Comparison of ENCODE assay signal across 22 cellular contexts in the genomic region with DNA sequence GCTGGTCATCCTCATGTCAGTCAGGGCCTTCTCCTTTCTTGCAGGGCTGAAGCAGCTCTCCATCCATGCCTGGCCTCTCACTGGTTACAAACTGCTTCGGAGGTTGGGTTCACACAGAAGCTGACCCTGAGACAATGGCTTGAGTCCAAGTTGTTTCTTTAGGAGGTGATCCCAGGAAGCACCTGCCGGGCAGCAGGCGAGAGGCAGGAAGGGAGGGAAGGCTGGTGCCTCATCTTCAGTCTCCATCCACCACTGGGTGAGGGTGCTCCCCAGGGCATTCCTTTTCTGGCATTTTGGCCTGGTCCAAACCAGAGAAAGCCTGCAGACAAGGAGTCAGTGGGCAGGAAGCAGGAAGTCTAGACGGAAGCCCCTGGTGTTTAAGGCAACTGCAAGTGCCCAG. TPM values are rescaled to one million over a fixed set of nuclear protein-coding genes. Genes with fewer than 3 reads are reported as not detected.
DNase-seq lines count a peak whose midpoint lies in the region; ATAC-seq and TF ChIP-seq lines count a peak whose summit lies in the region.
"Had no signal": no experiment of that assay in that cellular context is flagged by ENCODE, and none has a peak within 500 bp of the region (broad histone marks: within the 10 kb centered on the region; RNA-seq: fewer than 3 reads in every experiment).

No MANE protein-coding gene starts in this region.

- H3K27ac Mint-ChIP-seq in nephron, result peak overlapping the region; percentile 15 to 59 (median 42)
- H3K27ac Mint-ChIP-seq: CD4-positive, alpha-beta T cell; HFFc6; IgD-negative memory B cell had no signal

- no peaks in the 10 kb centered on the region for H3K27me3 ChIP-seq in body of pancreas

- no peaks in the 10 kb centered on the region for H3K36me3 ChIP-seq in body of pancreas (replicated peaks in 1 of 2; ENCODE audit: insufficient read depth in 1 of 2, low read depth in 2 of 2)
- H3K36me3 ChIP-seq: HAP-1 had no signal

- H3K9me3 Mint-ChIP-seq in nephron, result no peaks in the 10 kb centered on the region
- H3K9me3 Mint-ChIP-seq: CD4-positive, alpha-beta T cell; HFFc6; IgD-negative memory B cell had no signal

- TF ChIP-seq POLR2A in body of pancreas (IDR thresholded peaks at IDR 0.05), result no peak

- TF ChIP-seq CTCF in body of pancreas (IDR thresholded peaks at IDR 0.05) (no peak), nephron (IDR thresholded peaks at IDR 0.05; ENCODE audit: unreplicated experiment in 3 of 3) (no peak)

- 46 to 50% methylated on average over 4 of the region's 4 CpGs for WGBS in body of pancreas, 2 donors

- no peak overlapping the region for H3K4me3 ChIP-seq in body of pancreas
- H3K4me3 ChIP-seq: HAP-1 had no signal

- peaks cover 17% of the 10 kb centered on the region for H3K4me1 ChIP-seq in body of pancreas
- H3K4me1 ChIP-seq: HAP-1 had no signal

- DNase-seq in NCI-H748 (lab: John Stamatoyannopoulos, UW; ENCODE audit: unreplicated experiment) (peak; percentile 25), NCI-H748 treated with DMSO at 0.1 percent for 48 hours (lab: John Stamatoyannopoulos, UW) (no peak), body of pancreas (peak in 3 of 4 donors; percentile 21 to 35 (median 32)), SW 1271 (lab: John Stamatoyannopoulos, UW) (no peak), NCI-H2081 treated with DMSO at 0.1 percent for 48 hours (lab: John Stamatoyannopoulos, UW) (no peak)
- DNase-seq: CD4-positive, alpha-beta T cell; GOT3; HFFc6; NCI-H1048; NCI-H1417; NCI-H187; NCI-H2107; NCI-H446; NCI-H526 treated with DMSO at 0.1 percent for 48 hours; NK-92 treated with Interleukin-12 subunit alpha and Interleukin-12 subunit beta, amount 100 ng/mL, for 24 hours; PC-3; SK-N-SH had no signal

- peaks cover 23% of the 10 kb centered on the region for H3K4me1 Mint-ChIP-seq in nephron

- H3K9me3 ChIP-seq in body of pancreas, result no peaks in the 10 kb centered on the region
- H3K9me3 ChIP-seq: HAP-1, SK-N-SH had no signal

- no peaks in the 10 kb centered on the region for H3K36me3 Mint-ChIP-seq in nephron (ENCODE audit: low read depth)
- H3K36me3 Mint-ChIP-seq: IgD-negative memory B cell had no signal

- no peaks in the 10 kb centered on the region for H3K27me3 Mint-ChIP-seq in nephron (ENCODE audit: low read depth)
- H3K27me3 Mint-ChIP-seq: CD4-positive, alpha-beta T cell had no signal

- intact Hi-C loops in body of pancreas (cut with DNase I), result no loop called here

- no peak overlapping the region for H3K27ac ChIP-seq in body of pancreas
- H3K27ac ChIP-seq: KMS-11 had no signal

- ATAC-seq in body of pancreas, result no peak
- no peak for ATAC-seq in GM18502 (IDR thresholded peaks at IDR 0.05; ENCODE audit: poor library complexity, unreplicated experiment)
- ATAC-seq: PC-3 had no signal

- no peak overlapping the region for H3K4me3 Mint-ChIP-seq in nephron
- H3K4me3 Mint-ChIP-seq: CD4-positive, alpha-beta T cell; HFFc6; IgD-negative memory B cell had no signal

RNA-seq across cellular contexts. Expression of a gene that starts 17.6 kb away (rescaled TPM):
- total RNA-seq in body of pancreas, result 100 to 1,000 TPM in 1 of 2 donors, 10 to 100 TPM in 1; 83.3 to 359 TPM

Comparison
In these comparisons a context has a peak if more than half of its experiments do, and no peak if none do; other contexts are left out.
1. DNase-seq: peak in NCI-H748 (single experiment) and body of pancreas (3 of 4); none in NCI-H748 treated with DMSO at 0.1 percent for 48 hours (single experiment), SW 1271 (0 of 2) and NCI-H2081 treated with DMSO at 0.1 percent for 48 hours (single experiment).